8 cellular contexts compared by ENCODE assay signal in genomic region chr6:106360410-106360988, GRCh38. TPM values are rescaled to one million over a fixed set of nuclear protein-coding genes. Genes with fewer than 3 reads are reported as not detected.
DNase-seq lines count a peak whose midpoint lies in the region; ATAC-seq, FAIRE-seq and TF ChIP-seq lines count a peak whose summit lies in the region.

A gene with protein sequence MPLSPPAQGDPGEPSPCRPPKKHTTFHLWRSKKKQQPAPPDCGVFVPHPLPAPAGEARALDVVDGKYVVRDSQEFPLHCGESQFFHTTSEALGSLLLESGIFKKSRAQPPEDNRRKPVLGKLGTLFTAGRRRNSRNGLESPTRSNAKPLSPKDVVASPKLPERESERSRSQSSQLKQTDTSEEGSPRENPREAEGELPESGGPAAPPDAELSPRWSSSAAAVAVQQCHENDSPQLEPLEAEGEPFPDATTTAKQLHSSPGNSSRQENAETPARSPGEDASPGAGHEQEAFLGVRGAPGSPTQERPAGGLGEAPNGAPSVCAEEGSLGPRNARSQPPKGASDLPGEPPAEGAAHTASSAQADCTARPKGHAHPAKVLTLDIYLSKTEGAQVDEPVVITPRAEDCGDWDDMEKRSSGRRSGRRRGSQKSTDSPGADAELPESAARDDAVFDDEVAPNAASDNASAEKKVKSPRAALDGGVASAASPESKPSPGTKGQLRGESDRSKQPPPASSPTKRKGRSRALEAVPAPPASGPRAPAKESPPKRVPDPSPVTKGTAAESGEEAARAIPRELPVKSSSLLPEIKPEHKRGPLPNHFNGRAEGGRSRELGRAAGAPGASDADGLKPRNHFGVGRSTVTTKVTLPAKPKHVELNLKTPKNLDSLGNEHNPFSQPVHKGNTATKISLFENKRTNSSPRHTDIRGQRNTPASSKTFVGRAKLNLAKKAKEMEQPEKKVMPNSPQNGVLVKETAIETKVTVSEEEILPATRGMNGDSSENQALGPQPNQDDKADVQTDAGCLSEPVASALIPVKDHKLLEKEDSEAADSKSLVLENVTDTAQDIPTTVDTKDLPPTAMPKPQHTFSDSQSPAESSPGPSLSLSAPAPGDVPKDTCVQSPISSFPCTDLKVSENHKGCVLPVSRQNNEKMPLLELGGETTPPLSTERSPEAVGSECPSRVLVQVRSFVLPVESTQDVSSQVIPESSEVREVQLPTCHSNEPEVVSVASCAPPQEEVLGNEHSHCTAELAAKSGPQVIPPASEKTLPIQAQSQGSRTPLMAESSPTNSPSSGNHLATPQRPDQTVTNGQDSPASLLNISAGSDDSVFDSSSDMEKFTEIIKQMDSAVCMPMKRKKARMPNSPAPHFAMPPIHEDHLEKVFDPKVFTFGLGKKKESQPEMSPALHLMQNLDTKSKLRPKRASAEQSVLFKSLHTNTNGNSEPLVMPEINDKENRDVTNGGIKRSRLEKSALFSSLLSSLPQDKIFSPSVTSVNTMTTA (N-terminal part only) (plus strand): TSS chr6:106360717. CDS start chr6:106360909, 192 bp downstream.

- H3K27me3 Mint-ChIP-seq in endothelial cell (ENCODE audit: unreplicated experiment), result peaks cover 8% of the 10 kb centered on the region

- H3K27ac Mint-ChIP-seq in endothelial cell (ENCODE audit: unreplicated experiment), result no peak within 1 kb of the TSS

- H3K4me1 Mint-ChIP-seq in endothelial cell (ENCODE audit: unreplicated experiment), result peaks cover 4% of the 10 kb centered on the region

- DNase-seq in GM12892 (ENCODE audit: insufficient read length), result peak; percentile 55
- DNase-seq in NCI-H510A treated with DMSO at 0.1 percent for 48 hours (lab: John Stamatoyannopoulos, UW), result peak; percentile 73
- DNase-seq in activated CD8-positive, alpha-beta memory T cell treated with anti-CD3 and anti-CD28 coated beads for 48 hours (ENCODE audit: low read depth in 2 of 3, low spot score in 2 of 3), result peak; percentile 37 to 71 (median 63)
- peak; percentile 68 for DNase-seq in endothelial cell (ENCODE audit: low spot score)
- peak; percentile 66 for DNase-seq in mucosa of gallbladder (ENCODE audit: low spot score)
- DNase-seq in stimulated activated CD8-positive, alpha-beta memory T cell treated with anti-CD3 and anti-CD28 coated beads, Interleukin-7, amount 100 ng/mL, for 1 hour (ENCODE audit: low read depth in 2 of 2), result peak; percentile 29 to 40

- H3K36me3 Mint-ChIP-seq in endothelial cell (ENCODE audit: low read depth, unreplicated experiment), result peaks cover 3% of the 10 kb centered on the region

- H3K9me3 Mint-ChIP-seq in endothelial cell (ENCODE audit: unreplicated experiment), result no peaks in the 10 kb centered on the region

- ATAC-seq in HG03045 (IDR thresholded peaks at IDR 0.05; ENCODE audit: unreplicated experiment) (peak; percentile 81), HG03196 (IDR thresholded peaks at IDR 0.05; ENCODE audit: unreplicated experiment) (no peak)

- H3K4me3 Mint-ChIP-seq in endothelial cell (ENCODE audit: unreplicated experiment), result peak within 1 kb of the TSS; percentile 89

- no peak for FAIRE-seq in GM12892 (lab: Jason Lieb, UNC)

- TF ChIP-seq CTCF in endothelial cell (IDR thresholded peaks at IDR 0.05; ENCODE audit: unreplicated experiment), result peak; percentile 99

- TF ChIP-seq POLR2A in GM12892 (IDR thresholded peaks at IDR 0.05; ENCODE audit: low read depth, low read length), result no peak

RNA-seq across cellular contexts. Expression of the gene that starts here (rescaled TPM):
- polyA plus RNA-seq in GM12892 (2012; ENCODE audit: missing spikeins), result 37.7 TPM
- total RNA-seq in endothelial cell (ENCODE audit: unreplicated experiment), result 0.08 TPM
- 18.2 TPM for total RNA-seq in mucosa of gallbladder

Comparison
In these comparisons a context has a peak if more than half of its experiments do, and no peak if none do; other contexts are left out.
1. RNA of the gene that starts here (total RNA-seq): 18.2 TPM in mucosa of gallbladder (single experiment); 0.08 TPM in endothelial cell (single experiment); every median in the first group is over 10 times any median in the second.
2. Peak in DNase-seq in endothelial cell; RNA of the gene not detected or under 1 TPM.
3. Peak in every context shown above with its lines, with median percentiles within 50 percentile points of each other: DNase-seq.